Comparison of ENCODE assay signal across 19 cellular contexts in genomic region chr20:59364611-59365010, GRCh38.
"Had no signal": no experiment of that assay in that cellular context is flagged by ENCODE, and none has a peak within 500 bp of the region (broad histone marks: within the 10 kb centered on the region; RNA-seq: fewer than 3 reads in every experiment).

No MANE protein-coding gene starts in this region.

- H3K4me1 ChIP-seq: colonic mucosa, gastroesophageal sphincter, left ventricle myocardium inferior, lower lobe of right lung, psoas muscle, testis, transverse colon had no signal

- H3K36me3 ChIP-seq: colonic mucosa, esophagus squamous epithelium, gastroesophageal sphincter, left ventricle myocardium inferior, lower lobe of right lung, neutrophil, transverse colon had no signal

- H3K27ac ChIP-seq: colonic mucosa, esophagus squamous epithelium, gastroesophageal sphincter, left ventricle myocardium inferior, lower lobe of right lung, neutrophil, psoas muscle, testis, transverse colon had no signal

- ATAC-seq: gastroesophageal sphincter; lower lobe of right lung; natural killer cell treated with Interleukin-12 subunit alpha and Interleukin-12 subunit beta and Interleukin-15 and Interleukin-18, amount 100 ng/mL, for 72 hours; psoas muscle; stimulated activated effector memory CD8-positive, alpha-beta T cell treated with anti-CD3 and anti-CD28 coated beads, Interleukin-12 subunit alpha, Interleukin-12 subunit beta, amount 100 ng/mL, for 72 hours had no signal

- H3K9me3 ChIP-seq: colonic mucosa, esophagus squamous epithelium, gastroesophageal sphincter, left ventricle myocardium inferior, lower lobe of right lung, neutrophil, psoas muscle, testis, transverse colon had no signal

- FAIRE-seq: keratinocyte, small intestine had no signal

- H3K4me3 ChIP-seq: colonic mucosa, esophagus squamous epithelium, gastroesophageal sphincter, left ventricle myocardium inferior, lower lobe of right lung, psoas muscle, testis, transverse colon had no signal

- DNase-seq: colonic mucosa; dermis blood vessel endothelial cell; esophagus squamous epithelium; foreskin fibroblast; immature natural killer cell; left ventricle myocardium inferior; lower lobe of right lung; midbrain; psoas muscle; small intestine; stimulated activated CD4-positive, alpha-beta T cell treated with anti-CD3 and anti-CD28 coated beads, Interleukin-4, amount 100 ng/mL, for 1 hour; stimulated activated CD8-positive, alpha-beta memory T cell treated with anti-CD3 and anti-CD28 coated beads, Interleukin-4, amount 100 ng/mL, for 48 hours; testis; transverse colon had no signal

- H3K27me3 ChIP-seq: colonic mucosa, neutrophil, testis had no signal
